9 cellular contexts compared by ENCODE assay signal in the genomic region with DNA sequence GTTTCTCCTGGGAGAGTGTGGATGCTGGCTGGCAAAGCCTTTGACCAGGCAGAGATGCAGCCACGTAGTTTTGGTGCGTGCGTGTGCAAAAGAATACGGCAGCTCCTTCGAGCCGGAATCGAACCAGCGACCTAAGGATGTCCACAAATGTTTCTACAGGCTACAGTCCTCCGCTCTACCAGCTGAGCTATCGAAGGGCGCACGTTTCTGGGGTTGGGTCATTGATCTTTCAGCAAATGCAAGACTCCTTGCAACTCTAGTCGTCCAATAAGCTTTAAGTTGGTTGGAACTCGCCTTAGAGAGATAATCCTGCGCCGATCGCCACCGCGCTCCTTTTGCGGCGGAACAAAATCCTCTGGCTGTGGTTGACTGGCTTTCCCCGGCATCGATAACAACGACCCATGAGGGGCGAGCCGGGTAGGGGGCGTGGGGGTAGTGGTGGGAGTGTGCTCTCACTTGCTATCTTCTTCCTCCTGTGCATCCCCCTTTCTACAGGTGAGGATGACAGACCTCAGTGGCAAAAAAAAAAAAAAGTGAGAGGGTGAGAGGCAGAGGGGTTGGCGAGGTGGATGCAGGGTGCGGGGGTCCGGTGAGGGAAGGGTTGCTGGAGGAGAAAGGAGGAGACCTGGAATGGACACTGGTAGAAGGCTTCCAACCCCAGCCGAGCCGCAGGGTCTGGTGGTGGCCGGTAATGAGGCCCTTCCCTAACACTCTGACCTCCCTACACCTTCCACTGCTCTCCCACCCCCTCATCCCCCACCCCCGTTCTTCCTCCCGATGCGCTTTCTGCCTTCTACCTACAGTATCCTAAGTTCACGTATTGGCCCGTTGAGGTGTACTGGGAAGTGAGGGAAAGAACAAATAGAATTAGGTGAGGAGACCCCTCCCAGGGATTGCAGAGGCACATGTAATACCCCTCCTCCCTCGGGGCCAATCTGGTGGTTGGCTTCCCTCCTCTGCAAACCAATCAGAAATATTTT. TPM values are rescaled to one million over a fixed set of nuclear protein-coding genes. Genes with fewer than 3 reads are reported as not detected.
DNase-seq lines count a peak whose midpoint lies in the region; ATAC-seq lines count a peak whose summit lies in the region.
"Had no signal": no experiment of that assay in that cellular context is flagged by ENCODE, and none has a peak within 500 bp of the region (broad histone marks: within the 10 kb centered on the region; RNA-seq: fewer than 3 reads in every experiment).

No MANE protein-coding gene starts in this region.

- no peaks in the 10 kb centered on the region for H3K36me3 Mint-ChIP-seq in activated CD4-positive, alpha-beta T cell treated with anti-CD3 and anti-CD28 coated beads for 36 hours (ENCODE audit: low read depth)
- H3K36me3 Mint-ChIP-seq in T-helper 1 cell treated with Interleukin-12 subunit alpha and Interleukin-12 subunit beta and Interleukin-4 antibody, amounts not matched to agents 30 μg/mL and 1 μg/mL, for 36 hours (ENCODE audit: low read depth) = no peaks in the 10 kb centered on the region
- peaks cover 16% of the 10 kb centered on the region for H3K36me3 Mint-ChIP-seq in effector memory CD8-positive, alpha-beta T cell (ENCODE audit: insufficient read depth)

- H3K36me3 ChIP-seq in rectal smooth muscle tissue (ENCODE audit: control insufficient read depth, insufficient read depth, low read length) = no peaks in the 10 kb centered on the region
- H3K36me3 ChIP-seq: BLaER1 had no signal

- peak; percentile 88 for ATAC-seq in activated CD4-positive, alpha-beta T cell treated with anti-CD3 and anti-CD28 coated beads for 36 hours
- peak; percentile 47 for ATAC-seq in effector memory CD8-positive, alpha-beta T cell (replicated peaks)
- ATAC-seq in GM21390 (IDR thresholded peaks at IDR 0.05; ENCODE audit: unreplicated experiment) (no peak), HG02798 (IDR thresholded peaks at IDR 0.05; ENCODE audit: poor library complexity, unreplicated experiment) (no peak)

- H3K9me3 Mint-ChIP-seq in activated CD4-positive, alpha-beta T cell treated with anti-CD3 and anti-CD28 coated beads for 36 hours (ENCODE audit: low read depth) = no peaks in the 10 kb centered on the region
- no peaks in the 10 kb centered on the region for H3K9me3 Mint-ChIP-seq in T-helper 1 cell treated with Interleukin-12 subunit alpha and Interleukin-12 subunit beta and Interleukin-4 antibody, amounts not matched to agents 30 μg/mL and 1 μg/mL, for 36 hours
- no peaks in the 10 kb centered on the region for H3K9me3 Mint-ChIP-seq in effector memory CD8-positive, alpha-beta T cell

- POLR2A ChIA-PET in activated CD4-positive, alpha-beta T cell treated with anti-CD3 and anti-CD28 coated beads for 36 hours (lab: Charles Lee) = interaction anchor here (0.9 kb wide), 1 partner anchor 23 kb away, joined by 4 read pairs; no protein-coding TSS in a partner anchor

- H3K27me3 ChIP-seq in rectal smooth muscle tissue (ENCODE audit: control insufficient read depth, insufficient read depth, low read length) = peaks cover 21% of the 10 kb centered on the region

- H3K4me3 Mint-ChIP-seq in activated CD4-positive, alpha-beta T cell treated with anti-CD3 and anti-CD28 coated beads for 36 hours = peak overlapping the region; percentile 66
- H3K4me3 Mint-ChIP-seq in T-helper 1 cell treated with Interleukin-12 subunit alpha and Interleukin-12 subunit beta and Interleukin-4 antibody, amounts not matched to agents 30 μg/mL and 1 μg/mL, for 36 hours = peak overlapping the region; percentile 38
- peak overlapping the region; percentile 69 to 72 for H3K4me3 Mint-ChIP-seq in effector memory CD8-positive, alpha-beta T cell

- H3K4me1 ChIP-seq in rectal smooth muscle tissue (ENCODE audit: control insufficient read depth, insufficient read depth, low read length) = no peaks in the 10 kb centered on the region

- H3K4me3 ChIP-seq in rectal smooth muscle tissue (ENCODE audit: low read length) = peak overlapping the region; percentile 32
- H3K4me3 ChIP-seq: BLaER1 had no signal

- peak; percentile 86 for DNase-seq in activated CD4-positive, alpha-beta T cell treated with anti-CD3 and anti-CD28 coated beads for 36 hours
- no peak for DNase-seq in activated CD4-positive, alpha-beta T cell treated with anti-CD3 and anti-CD28 coated beads, Interleukin-2, amount 50 U/mL, for 4 hours
- DNase-seq in effector memory CD8-positive, alpha-beta T cell = peak; percentile 27 to 35 (median 28)
- DNase-seq in GM19238 (ENCODE audit: insufficient read length, low spot score) = no peak

- CTCF ChIA-PET in activated CD4-positive, alpha-beta T cell treated with anti-CD3 and anti-CD28 coated beads for 36 hours (lab: Charles Lee) = interaction anchor here (0.7 to 1.7 kb wide), 2 partner anchors 28 to 392 kb away, joined by 4 to 7 read pairs; no protein-coding TSS in a partner anchor

- H3K9ac ChIP-seq in rectal smooth muscle tissue (ENCODE audit: low read length) = no peak overlapping the region
- H3K9ac ChIP-seq: BLaER1 had no signal

- intact Hi-C loops in activated CD4-positive, alpha-beta T cell treated with anti-CD3 and anti-CD28 coated beads for 36 hours (cut with DNase I, micrococcal nuclease) = loop anchor here (1.0 to 5.0 kb wide), 5 partner anchors 20 to 40 kb away; no protein-coding TSS in a partner anchor

- no peak overlapping the region for H3K27ac Mint-ChIP-seq in activated CD4-positive, alpha-beta T cell treated with anti-CD3 and anti-CD28 coated beads for 36 hours
- no peak overlapping the region for H3K27ac Mint-ChIP-seq in T-helper 1 cell treated with Interleukin-12 subunit alpha and Interleukin-12 subunit beta and Interleukin-4 antibody, amounts not matched to agents 30 μg/mL and 1 μg/mL, for 36 hours
- no peak overlapping the region for H3K27ac Mint-ChIP-seq in effector memory CD8-positive, alpha-beta T cell

- peaks cover 16% of the 10 kb centered on the region for H3K4me1 Mint-ChIP-seq in activated CD4-positive, alpha-beta T cell treated with anti-CD3 and anti-CD28 coated beads for 36 hours
- peaks cover 20% of the 10 kb centered on the region for H3K4me1 Mint-ChIP-seq in T-helper 1 cell treated with Interleukin-12 subunit alpha and Interleukin-12 subunit beta and Interleukin-4 antibody, amounts not matched to agents 30 μg/mL and 1 μg/mL, for 36 hours (ENCODE audit: low read depth)
- peaks cover 26 to 29% of the 10 kb centered on the region in 2 donors for H3K4me1 Mint-ChIP-seq in effector memory CD8-positive, alpha-beta T cell (ENCODE audit: low read depth in 2 of 2)

- no peak overlapping the region for H3K27ac ChIP-seq in rectal smooth muscle tissue (ENCODE audit: low read depth, low read length)
- H3K27ac ChIP-seq: BLaER1 had no signal

- H3K27me3 Mint-ChIP-seq in activated CD4-positive, alpha-beta T cell treated with anti-CD3 and anti-CD28 coated beads for 36 hours = peaks cover 56% of the 10 kb centered on the region
- H3K27me3 Mint-ChIP-seq in T-helper 1 cell treated with Interleukin-12 subunit alpha and Interleukin-12 subunit beta and Interleukin-4 antibody, amounts not matched to agents 30 μg/mL and 1 μg/mL, for 36 hours (ENCODE audit: low read depth) = peaks cover 74% of the 10 kb centered on the region
- H3K27me3 Mint-ChIP-seq in effector memory CD8-positive, alpha-beta T cell = peaks cover 72 to 74% of the 10 kb centered on the region in 2 donors

RNA-seq across cellular contexts. Expression of a gene that starts 11.8 kb away (rescaled TPM):
- not detected for total RNA-seq in activated CD4-positive, alpha-beta T cell treated with anti-CD3 and anti-CD28 coated beads for 36 hours

RNA-seq across cellular contexts. Expression of a gene that starts 31.1 kb away (rescaled TPM):
- total RNA-seq in activated CD4-positive, alpha-beta T cell treated with anti-CD3 and anti-CD28 coated beads for 36 hours = under 1 TPM; 0.37 to 0.50 TPM

RNA-seq across cellular contexts. Expression of a gene that starts 35.3 kb away (rescaled TPM):
- 1 to 10 TPM in 1 of 2 experiments, under 1 TPM in 1; 0.83 to 1.8 TPM for total RNA-seq in activated CD4-positive, alpha-beta T cell treated with anti-CD3 and anti-CD28 coated beads for 36 hours

Comparison
In these comparisons a context has a peak if more than half of its experiments do, and no peak if none do; other contexts are left out.
1. DNase-seq: peak in activated CD4-positive, alpha-beta T cell treated with anti-CD3 and anti-CD28 coated beads for 36 hours (single experiment) and effector memory CD8-positive, alpha-beta T cell (3 of 3); none in activated CD4-positive, alpha-beta T cell treated with anti-CD3 and anti-CD28 coated beads, Interleukin-2, amount 50 U/mL, for 4 hours (0 of 2) and GM19238 (single experiment).
2. ATAC-seq: peak in activated CD4-positive, alpha-beta T cell treated with anti-CD3 and anti-CD28 coated beads for 36 hours (single experiment) and effector memory CD8-positive, alpha-beta T cell (single experiment); none in GM21390 (single experiment) and HG02798 (single experiment).
3. Peak in every context shown above with its lines, with median percentiles within 50 percentile points of each other: H3K4me3 Mint-ChIP-seq.